ENCODE assay signal across 17 cellular contexts in the genomic region with DNA sequence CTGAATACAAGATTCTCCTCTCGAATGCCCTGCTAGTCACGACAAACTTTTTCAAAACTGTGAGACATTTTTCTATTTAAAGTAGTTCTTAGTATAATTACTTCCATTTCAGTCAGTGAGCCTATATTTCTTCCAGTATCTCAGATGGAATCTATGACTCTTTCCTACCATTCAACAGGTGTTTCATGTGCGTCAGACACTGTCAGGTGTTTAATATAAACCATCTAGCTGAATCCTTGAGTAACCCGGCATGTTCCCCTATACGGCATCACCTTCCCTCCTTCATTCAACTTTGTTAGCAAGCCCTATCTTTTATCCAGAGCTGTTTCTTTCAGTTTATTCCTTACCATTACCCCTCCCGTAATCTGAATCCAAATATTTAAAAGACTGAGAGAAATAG.
DNase-seq lines count a peak whose midpoint lies in the region; ATAC-seq and TF ChIP-seq lines count a peak whose summit lies in the region.
"Had no signal": no experiment of that assay in that cellular context is flagged by ENCODE, and none has a peak within 500 bp of the region (broad histone marks: within the 10 kb centered on the region; RNA-seq: fewer than 3 reads in every experiment).

No MANE protein-coding gene starts in this region.

- no peaks in the 10 kb centered on the region for H3K27me3 Mint-ChIP-seq in activated naive CD4-positive, alpha-beta T cell treated with anti-CD3 and anti-CD28 coated beads for 36 hours (ENCODE audit: low read depth)
- no peaks in the 10 kb centered on the region for H3K27me3 Mint-ChIP-seq in mesothelial cell of epicardium (ENCODE audit: low read depth)
- H3K27me3 Mint-ChIP-seq: B cell had no signal

- no peak for TF ChIP-seq POLR2A in gastrocnemius medialis (IDR thresholded peaks at IDR 0.05)

- H3K9me3 Mint-ChIP-seq in activated naive CD4-positive, alpha-beta T cell treated with anti-CD3 and anti-CD28 coated beads for 36 hours = no peaks in the 10 kb centered on the region
- H3K9me3 Mint-ChIP-seq in mesothelial cell of epicardium = no peaks in the 10 kb centered on the region
- H3K9me3 Mint-ChIP-seq: CD8-positive, alpha-beta memory T cell had no signal

- H3K4me1 Mint-ChIP-seq in activated naive CD4-positive, alpha-beta T cell treated with anti-CD3 and anti-CD28 coated beads for 36 hours (ENCODE audit: low read depth) = peaks cover 65% of the 10 kb centered on the region
- peaks cover 42% of the 10 kb centered on the region for H3K4me1 Mint-ChIP-seq in mesothelial cell of epicardium
- H3K4me1 Mint-ChIP-seq: B cell had no signal

- H3K36me3 Mint-ChIP-seq in activated naive CD4-positive, alpha-beta T cell treated with anti-CD3 and anti-CD28 coated beads for 36 hours (ENCODE audit: low read depth) = peaks cover 5% of the 10 kb centered on the region
- no peaks in the 10 kb centered on the region for H3K36me3 Mint-ChIP-seq in mesothelial cell of epicardium

- H3K9ac ChIP-seq in SK-N-MC (ENCODE audit: insufficient read length) = no peak overlapping the region

- in situ Hi-C loops in gastrocnemius medialis (cut with MboI; ENCODE audit: low sequenced_read_pairs in 4 of 4) = loop anchor here (10.0 to 25.0 kb wide), 2 partner anchors 107 to 114 kb away; no protein-coding TSS in a partner anchor

- no peaks in the 10 kb centered on the region for H3K9me3 ChIP-seq in SK-N-MC (ENCODE audit: low read depth, low read length)
- no peaks in the 10 kb centered on the region for H3K9me3 ChIP-seq in gastrocnemius medialis

- no peak for DNase-seq in activated naive CD4-positive, alpha-beta T cell treated with anti-CD3 and anti-CD28 coated beads for 36 hours
- DNase-seq in activated naive CD4-positive, alpha-beta T cell treated with anti-CD3 and anti-CD28 coated beads, Interleukin-2, amount 50 U/mL, for 16 hours = no peak
- DNase-seq in SK-N-MC (ENCODE audit: low read depth, low spot score) = no peak
- no peak for DNase-seq in mesothelial cell of epicardium (ENCODE audit: low spot score in 2 of 2, unreplicated experiment in 2 of 2)
- no peak for DNase-seq in gastrocnemius medialis
- DNase-seq in SW480 (ENCODE audit: low spot score) = no peak
- DNase-seq in stimulated activated CD4-positive, alpha-beta T cell treated with anti-CD3 and anti-CD28 coated beads, Interleukin-2, amount 100 ng/mL, for 48 hours = no peak
- DNase-seq: CD8-positive, alpha-beta memory T cell; DMS 273 treated with DMSO at 0.1 percent for 48 hours; NCI-H1436; NCI-H2029 treated with DMSO at 0.1 percent for 48 hours; NCI-H524; RPMI8226 had no signal

- ATAC-seq in gastrocnemius medialis (no peak), GM21526 (IDR thresholded peaks at IDR 0.05; ENCODE audit: low FRiP score, unreplicated experiment) (no peak)
- ATAC-seq: K562 had no signal

- peak overlapping the region; percentile 33 for H3K27ac Mint-ChIP-seq in activated naive CD4-positive, alpha-beta T cell treated with anti-CD3 and anti-CD28 coated beads for 36 hours
- H3K27ac Mint-ChIP-seq in mesothelial cell of epicardium = peak overlapping the region; percentile 60
- H3K27ac Mint-ChIP-seq: B cell had no signal

- peaks cover 60 to 71% of the 10 kb centered on the region in 2 donors for H3K4me1 ChIP-seq in gastrocnemius medialis

- H3K27ac ChIP-seq in SK-N-MC (0 out of 2 replicates have a peak overlapping the region, but pooled peaks have one; percentile 30), gastrocnemius medialis (peak overlapping the region; percentile 62 to 79 (median 68))
- H3K27ac ChIP-seq: HL-60 had no signal

- H3K4me3 Mint-ChIP-seq in activated naive CD4-positive, alpha-beta T cell treated with anti-CD3 and anti-CD28 coated beads for 36 hours = no peak overlapping the region
- no peak overlapping the region for H3K4me3 Mint-ChIP-seq in mesothelial cell of epicardium
- H3K4me3 Mint-ChIP-seq: B cell had no signal

- TF ChIP-seq CTCF in mesothelial cell of epicardium (IDR thresholded peaks at IDR 0.05; ENCODE audit: unreplicated experiment) (no peak), gastrocnemius medialis (IDR thresholded peaks at IDR 0.05 in 4 of 5, conservative IDR thresholded peaks at IDR 0.05 in 1 of 5) (no peak)

- no peaks in the 10 kb centered on the region for H3K27me3 ChIP-seq in gastrocnemius medialis

- intact Hi-C loops in activated naive CD4-positive, alpha-beta T cell treated with anti-CD3 and anti-CD28 coated beads for 36 hours (cut with micrococcal nuclease) = loop anchor here (2.0 kb wide), 1 partner anchor 19 kb away; no protein-coding TSS in a partner anchor
- intact Hi-C loops in gastrocnemius medialis (cut with DNase I; ENCODE audit: low total_unique reads) = loop anchor here (10.0 kb wide), 2 partner anchors 77 to 363 kb away; no protein-coding TSS in a partner anchor

- H3K36me3 ChIP-seq in SK-N-MC (ENCODE audit: insufficient read depth, low read length) (no peaks in the 10 kb centered on the region), gastrocnemius medialis (no peaks in the 10 kb centered on the region)

- CTCF ChIA-PET in activated naive CD4-positive, alpha-beta T cell treated with anti-CD3 and anti-CD28 coated beads for 36 hours (lab: Charles Lee) = interaction anchor here (0.6 to 1.8 kb wide), 7 partner anchors 33 to 186 kb away, joined by 3 to 5 read pairs (median 3); no protein-coding TSS in a partner anchor

- H3K4me3 ChIP-seq in SK-N-MC (no peak overlapping the region), gastrocnemius medialis (no peak overlapping the region)
- H3K4me3 ChIP-seq: K562 had no signal
